In genomic region chr5:81606150-81606549, GRCh38 we compare ENCODE assay signal across 17 cellular contexts.
"Had no signal": no experiment of that assay in that cellular context is flagged by ENCODE, and none has a peak within 500 bp of the region (broad histone marks: within the 10 kb centered on the region; RNA-seq: fewer than 3 reads in every experiment).

No MANE protein-coding gene starts in this region.

- H3K27ac Mint-ChIP-seq: activated CD4-positive, alpha-beta memory T cell treated with anti-CD3 and anti-CD28 coated beads, Interleukin-2, amount 10 ng/mL, durations not matched to agents 7 days and 5 days; activated naive CD8-positive, alpha-beta T cell treated with anti-CD3 and anti-CD28 coated beads, Interleukin-2, amount 10 ng/mL, durations not matched to agents 7 days and 5 days; activated T-cell treated with anti-CD3 and anti-CD28 coated beads, Interleukin-2, amount 50 U/mL, for 72 hours; nephron; stimulated activated naive CD8-positive, alpha-beta T cell treated with anti-CD3 and anti-CD28 coated beads, Interleukin-15, Interleukin-2, amounts not matched to agents 100 ng/mL and 50 ng/mL, for 24 hours had no signal

- H3K4me1 ChIP-seq: foreskin keratinocyte, testis, upper lobe of right lung had no signal

- FAIRE-seq: endothelial cell of umbilical vein, keratinocyte had no signal

- H3K4me3 Mint-ChIP-seq: activated CD4-positive, alpha-beta memory T cell treated with anti-CD3 and anti-CD28 coated beads, Interleukin-2, amount 10 ng/mL, durations not matched to agents 7 days and 5 days; activated naive CD8-positive, alpha-beta T cell treated with anti-CD3 and anti-CD28 coated beads, Interleukin-2, amount 10 ng/mL, durations not matched to agents 7 days and 5 days; activated T-cell treated with anti-CD3 and anti-CD28 coated beads, Interleukin-2, amount 50 U/mL, for 72 hours; memory B cell; nephron; stimulated activated naive CD8-positive, alpha-beta T cell treated with anti-CD3 and anti-CD28 coated beads, Interleukin-15, Interleukin-2, amounts not matched to agents 100 ng/mL and 50 ng/mL, for 24 hours had no signal

- DNase-seq: activated CD4-positive, alpha-beta memory T cell treated with anti-CD3 and anti-CD28 coated beads, Interleukin-2, amount 10 ng/mL, durations not matched to agents 7 days and 5 days; activated naive CD8-positive, alpha-beta T cell treated with anti-CD3 and anti-CD28 coated beads, Interleukin-2, amount 10 ng/mL, durations not matched to agents 7 days and 5 days; activated T-cell treated with anti-CD3 and anti-CD28 coated beads, Interleukin-2, amount 50 U/mL, for 72 hours; anterior cingulate cortex; foreskin keratinocyte; head of caudate nucleus; left ventricle myocardium inferior; stimulated activated CD4-positive, alpha-beta T cell treated with anti-CD3 and anti-CD28 coated beads, Interleukin-4, amount 100 ng/mL, for 1 hour; stimulated activated CD8-positive, alpha-beta memory T cell treated with anti-CD3 and anti-CD28 coated beads, Interleukin-4, amount 100 ng/mL, for 48 hours; T-helper 9 cell; testis; upper lobe of right lung had no signal

- H3K4me3 ChIP-seq: left ventricle myocardium inferior, testis, upper lobe of right lung had no signal

- H3K36me3 ChIP-seq: upper lobe of right lung had no signal

- H3K27me3 Mint-ChIP-seq: activated CD4-positive, alpha-beta memory T cell treated with anti-CD3 and anti-CD28 coated beads, Interleukin-2, amount 10 ng/mL, durations not matched to agents 7 days and 5 days; activated naive CD8-positive, alpha-beta T cell treated with anti-CD3 and anti-CD28 coated beads, Interleukin-2, amount 10 ng/mL, durations not matched to agents 7 days and 5 days; memory B cell; stimulated activated naive CD8-positive, alpha-beta T cell treated with anti-CD3 and anti-CD28 coated beads, Interleukin-15, Interleukin-2, amounts not matched to agents 100 ng/mL and 50 ng/mL, for 24 hours had no signal

- H3K27ac ChIP-seq: foreskin keratinocyte, left ventricle myocardium inferior, testis, upper lobe of right lung had no signal

- H3K27me3 ChIP-seq: foreskin keratinocyte, testis, upper lobe of right lung had no signal

- H3K4me1 Mint-ChIP-seq: activated CD4-positive, alpha-beta memory T cell treated with anti-CD3 and anti-CD28 coated beads, Interleukin-2, amount 10 ng/mL, durations not matched to agents 7 days and 5 days had no signal

- H3K9me3 Mint-ChIP-seq: nephron had no signal

- ATAC-seq: activated T-cell treated with anti-CD3 and anti-CD28 coated beads, Interleukin-2, amount 50 U/mL, for 72 hours; foreskin keratinocyte; upper lobe of right lung had no signal
